In genomic region chr9:4792572-4793411, GRCh38 we compare ENCODE assay signal across 8 cellular contexts. TPM values are rescaled to one million over a fixed set of nuclear protein-coding genes. Genes with fewer than 3 reads are reported as not detected.
DNase-seq lines count a peak whose midpoint lies in the region; ATAC-seq and TF ChIP-seq lines count a peak whose summit lies in the region.

A gene with protein sequence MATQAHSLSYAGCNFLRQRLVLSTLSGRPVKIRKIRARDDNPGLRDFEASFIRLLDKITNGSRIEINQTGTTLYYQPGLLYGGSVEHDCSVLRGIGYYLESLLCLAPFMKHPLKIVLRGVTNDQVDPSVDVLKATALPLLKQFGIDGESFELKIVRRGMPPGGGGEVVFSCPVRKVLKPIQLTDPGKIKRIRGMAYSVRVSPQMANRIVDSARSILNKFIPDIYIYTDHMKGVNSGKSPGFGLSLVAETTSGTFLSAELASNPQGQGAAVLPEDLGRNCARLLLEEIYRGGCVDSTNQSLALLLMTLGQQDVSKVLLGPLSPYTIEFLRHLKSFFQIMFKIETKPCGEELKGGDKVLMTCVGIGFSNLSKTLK (plus strand): TSS chr9:4792944. CDS start chr9:4793092, 148 bp downstream.

- CTCF ChIA-PET in activated CD4-positive, alpha-beta memory T cell treated with anti-CD3 and anti-CD28 coated beads for 36 hours (lab: Charles Lee): interaction anchor here (1.0 to 7.1 kb wide), 10 partner anchors 30 to 835 kb away, joined by 3 to 37 read pairs (median 5); partner anchors contain the start of genes CD274 and JAK2

- peak within 1 kb of the TSS; percentile 92 to 95 for H3K4me3 Mint-ChIP-seq in CD14-positive monocyte
- peak within 1 kb of the TSS; percentile 93 for H3K4me3 Mint-ChIP-seq in activated CD4-positive, alpha-beta memory T cell treated with anti-CD3 and anti-CD28 coated beads for 36 hours

- peaks cover 0 to 11% (median 0%) of the 10 kb centered on the region in 7 donors for H3K9me3 Mint-ChIP-seq in CD14-positive monocyte
- no peaks in the 10 kb centered on the region for H3K9me3 Mint-ChIP-seq in activated CD4-positive, alpha-beta memory T cell treated with anti-CD3 and anti-CD28 coated beads for 36 hours

- H3K27ac ChIP-seq in dorsolateral prefrontal cortex: peak within 1 kb of the TSS; percentile 16 to 93 (median 82)
- peak within 1 kb of the TSS; percentile 69 to 90 (median 77) for H3K27ac ChIP-seq in right lobe of liver

- H3K4me1 ChIP-seq in right lobe of liver: peaks cover 0 to 17% (median 4%) of the 10 kb centered on the region in 4 donors

- POLR2A ChIA-PET in activated CD4-positive, alpha-beta memory T cell treated with anti-CD3 and anti-CD28 coated beads for 36 hours (lab: Charles Lee): interaction anchor here (0.7 to 2.4 kb wide), 10 partner anchors 32 to 192 kb away, joined by 3 to 16 read pairs (median 3); partner anchors contain the start of gene JAK2

- ATAC-seq in GM19397 (IDR thresholded peaks at IDR 0.05; ENCODE audit: unreplicated experiment) (peak; percentile 98), HG03571 (IDR thresholded peaks at IDR 0.05; ENCODE audit: unreplicated experiment) (peak; percentile 95), right lobe of liver (peak; percentile 97 to 99 (median 98))

- H3K27me3 ChIP-seq in dorsolateral prefrontal cortex (no peaks in the 10 kb centered on the region), right lobe of liver (no peaks in the 10 kb centered on the region)

- H3K27me3 Mint-ChIP-seq in CD14-positive monocyte (ENCODE audit: low read depth in 3 of 3): peaks cover 15 to 22% (median 20%) of the 10 kb centered on the region in 3 donors
- H3K27me3 Mint-ChIP-seq in activated CD4-positive, alpha-beta memory T cell treated with anti-CD3 and anti-CD28 coated beads for 36 hours: no peaks in the 10 kb centered on the region

- H3K36me3 Mint-ChIP-seq in CD14-positive monocyte: peaks cover 0 to 2% of the 10 kb centered on the region in 2 donors
- peaks cover 4% of the 10 kb centered on the region for H3K36me3 Mint-ChIP-seq in activated CD4-positive, alpha-beta memory T cell treated with anti-CD3 and anti-CD28 coated beads for 36 hours

- peak; percentile 85 for TF ChIP-seq POLR2A in right lobe of liver (IDR thresholded peaks at IDR 0.05)

- TF ChIP-seq CTCF in CD14-positive monocyte (IDR thresholded peaks at IDR 0.05) (no peak), dorsolateral prefrontal cortex (IDR thresholded peaks at IDR 0.05 in 54 of 56, conservative IDR thresholded peaks at IDR 0.05 in 2 of 56; ENCODE audit: low read depth in 1 of 56, partially characterized antibody in 56 of 56) (peak in 16 of 56 donors; percentile 8 to 49 (median 17)), right lobe of liver (IDR thresholded peaks at IDR 0.05) (no peak)

- intact Hi-C loops in CD14-positive monocyte (cut with micrococcal nuclease) (loop anchor here (2.0 to 10.0 kb wide), 8 partner anchors 30 to 842 kb away; partner anchors contain the start of genes AK3 (in 1 of the 2), CDC37L1 (in 1 of the 2) and JAK2 (in 1 of the 2)), dorsolateral prefrontal cortex (cut with DNase I) (loop anchor here (1.0 to 5.0 kb wide), 3 partner anchors 113 to 645 kb away; partner anchors contain the start of genes JAK2 (in 2 of the 2), CDC37L1 (in 1 of the 2) and PLGRKT (in 1 of the 2)), right lobe of liver (cut with DNase I) (no loop called here)
- intact Hi-C loops in activated CD4-positive, alpha-beta memory T cell treated with anti-CD3 and anti-CD28 coated beads for 36 hours (cut with micrococcal nuclease): loop anchor here (1.0 to 5.0 kb wide), 10 partner anchors 22 to 1890 kb away; partner anchors contain the start of genes AK3, CDC37L1 and JAK2

- no peaks in the 10 kb centered on the region for H3K9me3 ChIP-seq in right lobe of liver

- H3K4me3 ChIP-seq in dorsolateral prefrontal cortex (peak within 1 kb of the TSS; percentile 67 to 99 (median 92)), right lobe of liver (peak within 1 kb of the TSS; percentile 70 to 92 (median 71))

- H3K4me1 Mint-ChIP-seq in CD14-positive monocyte: peaks cover 23% of the 10 kb centered on the region
- peaks cover 49% of the 10 kb centered on the region for H3K4me1 Mint-ChIP-seq in activated CD4-positive, alpha-beta memory T cell treated with anti-CD3 and anti-CD28 coated beads for 36 hours (ENCODE audit: low read depth)

- 0% methylated on average over 3 of the region's 100 CpGs for WGBS in right lobe of liver (ENCODE audit: insufficient coverage, low coverage, low lambda C conversion rate, missing lambda C conversion rate)

- no peaks in the 10 kb centered on the region for H3K36me3 ChIP-seq in right lobe of liver

- peak; percentile 91 for DNase-seq in CD14-positive monocyte (ENCODE audit: low spot score)
- peak; percentile 97 for DNase-seq in NCI-H82 (lab: John Stamatoyannopoulos, UW)
- peak; percentile 98 for DNase-seq in activated CD4-positive, alpha-beta memory T cell treated with anti-CD3 and anti-CD28 coated beads for 36 hours
- DNase-seq in dorsolateral prefrontal cortex: peak; percentile 94 to 100 (median 97)
- peak; percentile 98 for DNase-seq in right lobe of liver
- DNase-seq in stimulated activated CD4-positive, alpha-beta T cell treated with anti-CD3 and anti-CD28 coated beads, Interleukin-4, amount 100 ng/mL, for 4 hours: peak; percentile 94 to 95

- H3K27ac Mint-ChIP-seq in CD14-positive monocyte: peak within 1 kb of the TSS; percentile 67 to 90 (median 88)
- H3K27ac Mint-ChIP-seq in activated CD4-positive, alpha-beta memory T cell treated with anti-CD3 and anti-CD28 coated beads for 36 hours: peak within 1 kb of the TSS; percentile 86

RNA-seq across cellular contexts. Expression of the gene that starts here (rescaled TPM):
- 1 to 10 TPM; 3.0 TPM for polyA plus RNA-seq in CD14-positive monocyte
- total RNA-seq in activated CD4-positive, alpha-beta memory T cell treated with anti-CD3 and anti-CD28 coated beads for 36 hours: 10 to 100 TPM; 26.0 to 28.2 TPM
- total RNA-seq in dorsolateral prefrontal cortex: 10 to 100 TPM; 17.9 to 36.6 (median 25.8) TPM
- 100 to 1,000 TPM in 1 of 6 experiments, 10 to 100 TPM in 5; 20.2 to 108 (median 63.4) TPM for total RNA-seq in right lobe of liver

Comparison
In these comparisons a context has a peak if more than half of its experiments do, and no peak if none do; other contexts are left out.
1. Peak in every context shown above with its lines: DNase-seq, ATAC-seq, H3K4me3 ChIP-seq and H3K27ac ChIP-seq.
2. intact Hi-C loops: an anchor here in CD14-positive monocyte (2.0 to 10.0 kb wide), activated CD4-positive, alpha-beta memory T cell treated with anti-CD3 and anti-CD28 coated beads for 36 hours (1.0 to 5.0 kb wide) and dorsolateral prefrontal cortex (1.0 to 5.0 kb wide); none called in right lobe of liver.